ENCODE assay signal across 12 cellular contexts in the genomic region with DNA sequence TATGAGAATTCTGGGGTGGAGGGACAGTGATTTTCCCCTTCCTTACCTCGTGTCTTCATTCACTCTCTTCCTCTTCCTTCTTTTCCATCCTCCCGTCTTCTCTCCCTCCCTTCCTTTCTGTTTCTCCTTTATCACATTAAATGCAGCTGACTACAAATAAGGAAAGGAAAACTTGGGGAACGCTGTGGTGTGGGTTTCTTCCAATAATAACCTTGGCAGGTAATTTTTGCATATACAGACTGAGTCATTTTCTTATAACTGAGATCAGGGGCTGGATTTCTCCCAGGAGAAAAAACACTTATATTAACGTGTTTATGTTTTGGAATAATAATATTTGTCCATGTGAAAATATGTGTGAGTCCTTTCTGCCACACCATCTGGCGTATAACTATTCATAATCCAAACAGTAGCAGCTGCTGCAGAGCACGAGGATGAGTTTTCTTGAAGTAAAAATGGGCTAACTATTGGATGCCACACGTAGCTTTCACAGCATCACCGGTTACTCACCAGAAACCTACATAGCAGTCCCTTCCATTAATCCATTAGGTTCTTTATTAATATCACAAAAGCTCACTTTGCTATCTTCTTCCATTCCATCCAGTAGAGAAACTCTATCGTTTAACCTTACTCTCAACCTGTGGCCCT.
DNase-seq lines count a peak whose midpoint lies in the region; ATAC-seq, FAIRE-seq and TF ChIP-seq lines count a peak whose summit lies in the region.
"Had no signal": no experiment of that assay in that cellular context is flagged by ENCODE, and none has a peak within 500 bp of the region (broad histone marks: within the 10 kb centered on the region; RNA-seq: fewer than 3 reads in every experiment).

No MANE protein-coding gene starts in this region.

- peak; percentile 29 for ATAC-seq in activated CD4-positive, alpha-beta T cell treated with anti-CD3 and anti-CD28 coated beads for 36 hours
- no peak for ATAC-seq in omental fat pad (ENCODE audit: low FRiP score)
- no peak for ATAC-seq in foreskin keratinocyte

- no peak for TF ChIP-seq EP300 in sigmoid colon (IDR thresholded peaks at IDR 0.05)

- H3K4me1 ChIP-seq in sigmoid colon (peaks cover 0 to 24% (median 21%) of the 10 kb centered on the region in 4 donors), foreskin keratinocyte (no peaks in the 10 kb centered on the region)

- H3K9me3 ChIP-seq in sigmoid colon = no peaks in the 10 kb centered on the region

- no peak for FAIRE-seq in GM12891 (lab: Jason Lieb, UNC)
- FAIRE-seq: A204.1, H54 had no signal

- TF ChIP-seq POLR2A in sigmoid colon (IDR thresholded peaks at IDR 0.05) (no peak), GM12891 (IDR thresholded peaks at IDR 0.05; ENCODE audit: low read depth, low read length) (no peak)

- intact Hi-C loops in activated CD4-positive, alpha-beta T cell treated with anti-CD3 and anti-CD28 coated beads for 36 hours (cut with DNase I, micrococcal nuclease) = loop anchor here (5.0 to 10.0 kb wide), 4 partner anchors 239 to 1351 kb away; a partner anchor contains a TSS
- intact Hi-C loops in MCF 10A (cut with micrococcal nuclease) (no loop called here), sigmoid colon (cut with DNase I) (no loop called here)

- TF ChIP-seq CTCF in MCF 10A (IDR thresholded peaks at IDR 0.05; ENCODE audit: unreplicated experiment) = no peak
- no peak for TF ChIP-seq CTCF in sigmoid colon (IDR thresholded peaks at IDR 0.05)
- TF ChIP-seq CTCF in omental fat pad (IDR thresholded peaks at IDR 0.05) = no peak
- no peak for TF ChIP-seq CTCF in foreskin keratinocyte (conservative IDR thresholded peaks at IDR 0.05)

- WGBS in sigmoid colon, 2 donors = 61 to 78% methylated on average over 9 of the region's 9 CpGs

- no peaks in the 10 kb centered on the region for H3K36me3 ChIP-seq in sigmoid colon

- peaks cover 38% of the 10 kb centered on the region for H3K4me1 Mint-ChIP-seq in activated CD4-positive, alpha-beta T cell treated with anti-CD3 and anti-CD28 coated beads for 36 hours
- peaks cover 12% of the 10 kb centered on the region for H3K4me1 Mint-ChIP-seq in MCF 10A (ENCODE audit: insufficient read depth, unreplicated experiment)

- CTCF ChIA-PET in activated CD4-positive, alpha-beta T cell treated with anti-CD3 and anti-CD28 coated beads for 36 hours (lab: Charles Lee) = interaction anchor here (1.3 to 1.8 kb wide), 2 partner anchors 24 to 26 kb away, joined by 3 read pairs; no protein-coding TSS in a partner anchor
- CTCF ChIA-PET in MCF 10A (lab: Yijun Ruan, JAX) = interaction anchor here (0.7 to 1.2 kb wide), 3 partner anchors 10 to 23 kb away, joined by 3 to 5 read pairs (median 4); no protein-coding TSS in a partner anchor

- peaks cover 76% of the 10 kb centered on the region for H3K27me3 Mint-ChIP-seq in activated CD4-positive, alpha-beta T cell treated with anti-CD3 and anti-CD28 coated beads for 36 hours
- no peaks in the 10 kb centered on the region for H3K27me3 Mint-ChIP-seq in MCF 10A (ENCODE audit: insufficient read depth, unreplicated experiment)

- H3K36me3 Mint-ChIP-seq in activated CD4-positive, alpha-beta T cell treated with anti-CD3 and anti-CD28 coated beads for 36 hours (ENCODE audit: low read depth) = peaks cover 1% of the 10 kb centered on the region
- no peaks in the 10 kb centered on the region for H3K36me3 Mint-ChIP-seq in MCF 10A (ENCODE audit: insufficient read depth, unreplicated experiment)
- H3K36me3 Mint-ChIP-seq: stimulated activated memory B cell treated with anti-CD40 and anti-IgM and Interleukin-4, amounts not matched to agents 10 μg/mL and 1 μg/mL and 100 μg/mL, for 72 hours had no signal

- peak overlapping the region; percentile 59 for H3K27ac Mint-ChIP-seq in activated CD4-positive, alpha-beta T cell treated with anti-CD3 and anti-CD28 coated beads for 36 hours
- H3K27ac Mint-ChIP-seq in MCF 10A (ENCODE audit: low read depth, unreplicated experiment) = peak overlapping the region; percentile 8
- H3K27ac Mint-ChIP-seq: stimulated activated memory B cell treated with anti-CD40 and anti-IgM and Interleukin-4, amounts not matched to agents 10 μg/mL and 1 μg/mL and 100 μg/mL, for 72 hours had no signal

- no TSS peak for BruUV-seq in MCF 10A (replicated peaks; lab: Mats Ljungman, UMichigan)

- POLR2A ChIA-PET in activated CD4-positive, alpha-beta T cell treated with anti-CD3 and anti-CD28 coated beads for 36 hours (lab: Charles Lee) = no interaction called here
- POLR2A ChIA-PET in MCF 10A (lab: Yijun Ruan, JAX) = interaction anchor here (0.6 to 2.8 kb wide), 5 partner anchors 10 to 1038 kb away, joined by 3 to 17 read pairs (median 3); a partner anchor contains a TSS

- H3K27me3 ChIP-seq in sigmoid colon (no peaks in the 10 kb centered on the region), foreskin keratinocyte (no peaks in the 10 kb centered on the region)

- H3K4me3 ChIP-seq in sigmoid colon = no peak overlapping the region

- H3K9me3 Mint-ChIP-seq in activated CD4-positive, alpha-beta T cell treated with anti-CD3 and anti-CD28 coated beads for 36 hours (ENCODE audit: low read depth) = peaks cover 2% of the 10 kb centered on the region
- H3K9me3 Mint-ChIP-seq in MCF 10A (ENCODE audit: unreplicated experiment) = no peaks in the 10 kb centered on the region

- DNase-seq in activated CD4-positive, alpha-beta T cell treated with anti-CD3 and anti-CD28 coated beads for 36 hours = peak; percentile 6
- no peak for DNase-seq in activated CD4-positive, alpha-beta T cell treated with anti-CD3 and anti-CD28 coated beads for 48 hours
- peak; percentile 95 for DNase-seq in LHCN-M2 (ENCODE audit: low read depth)
- no peak for DNase-seq in MCF 10A (ENCODE audit: unreplicated experiment)
- no peak for DNase-seq in sigmoid colon
- no peak for DNase-seq in omental fat pad (ENCODE audit: low spot score)
- DNase-seq in GM12891 (ENCODE audit: insufficient read length, low spot score) = no peak
- no peak for DNase-seq in foreskin keratinocyte
- DNase-seq: caudate nucleus had no signal

- H3K27ac ChIP-seq in sigmoid colon = peak overlapping the region; percentile 6 to 25 (median 16)
- H3K27ac ChIP-seq in foreskin keratinocyte = no peak overlapping the region

- H3K4me3 Mint-ChIP-seq in activated CD4-positive, alpha-beta T cell treated with anti-CD3 and anti-CD28 coated beads for 36 hours = peak overlapping the region; percentile 66
- no peak overlapping the region for H3K4me3 Mint-ChIP-seq in MCF 10A (ENCODE audit: unreplicated experiment)
- H3K4me3 Mint-ChIP-seq: stimulated activated memory B cell treated with anti-CD40 and anti-IgM and Interleukin-4, amounts not matched to agents 10 μg/mL and 1 μg/mL and 100 μg/mL, for 72 hours had no signal

TF ChIP-seq in GM12891, 5 proteins besides CTCF, POLR2A, EP300 and RAD21:
- TF ChIP-seq POU2F2 (IDR thresholded peaks at IDR 0.05; ENCODE audit: low read depth, low read length) = no peak
- TF ChIP-seq TAF1 (IDR thresholded peaks at IDR 0.05; ENCODE audit: low read depth, low read length) = no peak
- no peak for TF ChIP-seq SPI1 (IDR thresholded peaks at IDR 0.05; ENCODE audit: low read depth, low read length)
- no peak for TF ChIP-seq POLR2AphosphoS5 (IDR thresholded peaks at IDR 0.05; ENCODE audit: low read depth, low read length)
- TF ChIP-seq PAX5 (IDR thresholded peaks at IDR 0.05; ENCODE audit: insufficient read depth, low read length, severe bottlenecking) = no peak

Comparison
In these comparisons a context has a peak if more than half of its experiments do, and no peak if none do; other contexts are left out.
1. DNase-seq: peak in activated CD4-positive, alpha-beta T cell treated with anti-CD3 and anti-CD28 coated beads for 36 hours (single experiment) and LHCN-M2 (single experiment); none in activated CD4-positive, alpha-beta T cell treated with anti-CD3 and anti-CD28 coated beads for 48 hours (single experiment), MCF 10A (single experiment), sigmoid colon (single experiment), omental fat pad (single experiment), GM12891 (single experiment) and foreskin keratinocyte (0 of 2).
2. intact Hi-C loops: an anchor here in activated CD4-positive, alpha-beta T cell treated with anti-CD3 and anti-CD28 coated beads for 36 hours (5.0 to 10.0 kb wide); none called in MCF 10A and sigmoid colon.